In the genomic region with DNA sequence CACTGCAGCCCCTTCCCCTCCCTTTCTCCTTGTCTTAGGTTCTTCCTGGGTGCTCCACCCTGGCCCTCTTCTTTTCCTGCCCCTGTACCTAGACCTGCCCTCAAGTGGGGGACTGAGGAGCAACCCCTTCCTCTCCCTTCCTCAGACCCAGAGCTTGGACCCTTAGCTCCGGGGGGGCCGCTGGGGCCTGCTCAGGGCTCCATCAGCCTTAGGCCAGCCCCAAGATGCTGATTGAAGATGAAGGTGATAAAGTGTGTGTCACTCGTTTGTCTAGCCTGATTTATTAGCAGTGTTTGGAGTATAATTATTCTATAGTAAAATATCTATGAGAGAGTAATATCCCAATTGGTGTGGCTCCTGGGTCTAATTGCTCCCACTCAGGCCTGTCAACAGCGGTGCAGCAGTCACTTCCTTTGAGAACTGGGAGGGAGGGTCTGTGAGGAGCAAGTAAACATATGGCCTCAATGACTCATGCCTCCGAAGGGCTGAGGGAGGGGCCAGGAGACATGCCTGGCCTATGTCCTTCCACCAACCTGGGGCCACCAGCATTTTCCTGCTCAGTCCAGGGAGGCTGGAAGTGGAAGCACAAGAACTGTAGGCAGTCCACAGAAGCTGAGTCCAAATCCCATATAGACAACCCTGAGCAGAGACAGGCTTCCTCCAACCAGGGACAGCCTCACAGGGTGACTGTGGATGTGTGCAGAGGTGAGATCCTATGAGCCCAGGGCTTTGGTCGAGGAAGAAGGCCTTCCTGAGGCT, we compare ENCODE assay signal across 8 cellular contexts.
A peak's percentile ranks its signal among the peaks of the same experiment; 100 is the strongest.
DNase-seq lines count a peak whose midpoint lies in the region; ATAC-seq and TF ChIP-seq lines count a peak whose summit lies in the region.

No MANE protein-coding gene starts in this region.

- peaks cover 20% of the 10 kb centered on the region for H3K4me1 Mint-ChIP-seq in WTC11

- H3K4me1 ChIP-seq in IMR-90 (ENCODE audit: control insufficient read depth, insufficient read depth, low read length): peaks cover 8% of the 10 kb centered on the region
- peaks cover 4% of the 10 kb centered on the region for H3K4me1 ChIP-seq in vagina

- no peak overlapping the region for H3K18ac ChIP-seq in IMR-90 (ENCODE audit: low read depth, low read length)

- H3K27ac Mint-ChIP-seq in WTC11: peak overlapping the region; percentile 83

- peak overlapping the region in 1 of 2 experiments; percentile 37; a peak in 1 of 4 replicates for H4K8ac ChIP-seq in IMR-90 (ENCODE audit: low read depth in 2 of 2, low read length in 2 of 2)

- peak overlapping the region; percentile 25 for H2AK9ac ChIP-seq in IMR-90 (replicated peaks; ENCODE audit: low read depth, low read length, poor library complexity)

- H3K36me3 Mint-ChIP-seq in WTC11: no peaks in the 10 kb centered on the region

- H3K36me3 ChIP-seq in IMR-90 (ENCODE audit: control insufficient read depth, insufficient read depth, low read length): peaks cover 5% of the 10 kb centered on the region
- no peaks in the 10 kb centered on the region for H3K36me3 ChIP-seq in kidney epithelial cell (ENCODE audit: control insufficient read depth, insufficient read depth, low read length)
- H3K36me3 ChIP-seq in vagina: peaks cover 0 to 5% of the 10 kb centered on the region in 2 donors

- peak; percentile 66 for DNase-seq in IMR-90
- DNase-seq in WTC11 (ENCODE audit: low spot score): no peak
- peak; percentile 7 for DNase-seq in kidney epithelial cell (ENCODE audit: low read depth)
- no peak for DNase-seq in vagina (ENCODE audit: extremely low spot score in 2 of 2)
- DNase-seq in COLO829 (ENCODE audit: low spot score): no peak

- H3K9me3 Mint-ChIP-seq in WTC11: no peaks in the 10 kb centered on the region

- H3K27me3 Mint-ChIP-seq in WTC11 (ENCODE audit: low read depth): no peaks in the 10 kb centered on the region

- no CpG with 5 or more reads among the region's 6 CpGs for WGBS in IMR-90 (ENCODE audit: extremely low coverage in 2 of 2, insufficient read length in 1 of 2), 2 experiments

- no TSS peak for BruUV-seq in IMR-90 (replicated peaks; lab: Mats Ljungman, UMichigan)

- no peaks in the 10 kb centered on the region; the same call in 1 of the 2 replicates for H3K27me3 ChIP-seq in IMR-90 (ENCODE audit: control insufficient read depth, insufficient read depth, low read length)
- H3K27me3 ChIP-seq in kidney epithelial cell (ENCODE audit: control insufficient read depth, insufficient read depth, low read length): no peaks in the 10 kb centered on the region
- H3K27me3 ChIP-seq in vagina: no peaks in the 10 kb centered on the region

- H3K27ac ChIP-seq in C4-2B (peak overlapping the region; percentile 57), IMR-90 (ENCODE audit: insufficient read depth, low read length) (no peak overlapping the region), vagina (no peak overlapping the region)

- dilution Hi-C loops in IMR-90 (cut with HindIII; ENCODE audit: low sequenced_read_pairs, unreplicated experiment): no loop called here

- H3K9me1 ChIP-seq in IMR-90 (ENCODE audit: insufficient read depth, low read length): peaks cover 9% of the 10 kb centered on the region

- no peak overlapping the region for H2BK5ac ChIP-seq in IMR-90 (ENCODE audit: low read depth, low read length, poor library complexity, severe bottlenecking)

- peak overlapping the region; percentile 58; the same call in 1 of the 2 replicates for H4K91ac ChIP-seq in IMR-90 (ENCODE audit: insufficient read depth, low read depth, low read length)

- POLR2A ChIA-PET in IMR-90 (lab: Charles Lee; ENCODE audit: unreplicated experiment) (no interaction called here), WTC11 (lab: Charles Lee) (no interaction called here)

- no peak overlapping the region; the same call in 2 of the 3 replicates for H2BK15ac ChIP-seq in IMR-90 (ENCODE audit: low read depth, low read length)

- H3K4me2 ChIP-seq in IMR-90 (ENCODE audit: low read depth, low read length): no peak overlapping the region

- TF ChIP-seq CTCF in C4-2B (conservative IDR thresholded peaks at IDR 0.05) (no peak), IMR-90 (conservative IDR thresholded peaks at IDR 0.05; ENCODE audit: low read depth, low read length) (no peak), WTC11 (IDR thresholded peaks at IDR 0.05) (no peak), kidney epithelial cell (IDR thresholded peaks at IDR 0.05; ENCODE audit: insufficient read depth, low read length, poor library complexity, severe bottlenecking) (no peak), vagina (IDR thresholded peaks at IDR 0.05) (no peak)

- in situ Hi-C loops in IMR-90 (cut with MboI; ENCODE audit: low sequenced_read_pairs): no loop called here

- H3K23ac ChIP-seq in IMR-90 (ENCODE audit: low read depth, low read length): 0 out of 2 replicates have a peak overlapping the region, but pooled peaks have one; percentile 20

- H4K5ac ChIP-seq in IMR-90 (ENCODE audit: low read depth, low read length): 0 out of 2 replicates have a peak overlapping the region, but pooled peaks have one; percentile 0

- ATAC-seq in IMR-90 (ENCODE audit: low read depth) (peak; percentile 85), WTC11 (peak; percentile 71), GM21390 (IDR thresholded peaks at IDR 0.05; ENCODE audit: unreplicated experiment) (no peak), GM18505 (IDR thresholded peaks at IDR 0.05; ENCODE audit: unreplicated experiment) (no peak)

- intact Hi-C loops in IMR-90 (cut with micrococcal nuclease): no loop called here
- intact Hi-C loops in vagina (cut with DNase I): no loop called here

- H3K9ac ChIP-seq in IMR-90 (ENCODE audit: low read depth, low read length): no peak overlapping the region

- no peaks in the 10 kb centered on the region for H4K20me1 ChIP-seq in IMR-90 (ENCODE audit: insufficient read depth, low read length)

- TF ChIP-seq POLR2A in IMR-90 (IDR thresholded peaks at IDR 0.05; ENCODE audit: low read depth, low read length): no peak
- no peak for TF ChIP-seq POLR2A in vagina (IDR thresholded peaks at IDR 0.05)
- no peak for TF ChIP-seq POLR2A in GM18505 (IDR thresholded peaks at IDR 0.05; ENCODE audit: borderline replicate concordance, extremely low read depth, insufficient read depth, insufficient read length)

- H3K9me3 ChIP-seq in IMR-90 (ENCODE audit: control insufficient read depth, insufficient read depth, low read length): no peaks in the 10 kb centered on the region
- H3K9me3 ChIP-seq in vagina: no peaks in the 10 kb centered on the region

- H2BK20ac ChIP-seq in IMR-90 (ENCODE audit: low read depth, low read length): peak overlapping the region; percentile 28; the same call in 1 of the 2 replicates

- peak overlapping the region; percentile 59; the same call in 1 of the 2 replicates for H3K14ac ChIP-seq in IMR-90 (replicated peaks; ENCODE audit: low read depth, low read length)

- CTCF ChIA-PET in IMR-90 (lab: Yijun Ruan, JAX) (no interaction called here), WTC11 (lab: Charles Lee) (no interaction called here)

- TF ChIP-seq RAD21 in IMR-90 (IDR thresholded peaks at IDR 0.05; ENCODE audit: low read length): no peak

- peak overlapping the region; percentile 72 for H2AK5ac ChIP-seq in IMR-90 (ENCODE audit: low read depth, low read length)

- peak overlapping the region; percentile 43; the same call in 1 of the 2 replicates for H3K4ac ChIP-seq in IMR-90 (ENCODE audit: low read depth, low read length)

- peak overlapping the region; percentile 76 for H2AFZ ChIP-seq in IMR-90 (replicated peaks; ENCODE audit: low read length, poor library complexity)

- no peak overlapping the region for H3K4me3 ChIP-seq in IMR-90 (ENCODE audit: insufficient read depth, low read depth, low read length)
- H3K4me3 ChIP-seq in kidney epithelial cell (ENCODE audit: low read depth, low read length): no peak overlapping the region
- no peak overlapping the region for H3K4me3 ChIP-seq in vagina

- peaks cover 0 to 3% of the 10 kb centered on the region in 2 experiments; a peak in 1 of 4 replicates for H3K79me1 ChIP-seq in IMR-90 (ENCODE audit: low read depth in 1 of 2, low read length in 2 of 2)

- H3K4me3 Mint-ChIP-seq in WTC11: no peak overlapping the region

- no peak overlapping the region for H2BK120ac ChIP-seq in IMR-90 (ENCODE audit: low read depth, low read length)

- no peak overlapping the region for H3K56ac ChIP-seq in IMR-90 (ENCODE audit: extremely low read depth, insufficient read depth, low read length)

TF ChIP-seq in IMR-90, 13 proteins besides CTCF, POLR2A, EP300 and RAD21 (continues in another document):
- TF ChIP-seq CEBPB (IDR thresholded peaks at IDR 0.05; ENCODE audit: low read depth, low read length) (no peak), CHD1 (IDR thresholded peaks at IDR 0.05; ENCODE audit: low read depth, low read length) (no peak), FOS (IDR thresholded peaks at IDR 0.05; ENCODE audit: low read depth, low read length) (no peak), MXI1 (IDR thresholded peaks at IDR 0.05; ENCODE audit: borderline replicate concordance, low read depth, low read length) (no peak), BHLHE40 (IDR thresholded peaks at IDR 0.05; ENCODE audit: low read depth, low read length) (no peak), RCOR1 (IDR thresholded peaks at IDR 0.05; ENCODE audit: insufficient replicate concordance, low read length) (no peak)
- TF ChIP-seq, protein P1, sequence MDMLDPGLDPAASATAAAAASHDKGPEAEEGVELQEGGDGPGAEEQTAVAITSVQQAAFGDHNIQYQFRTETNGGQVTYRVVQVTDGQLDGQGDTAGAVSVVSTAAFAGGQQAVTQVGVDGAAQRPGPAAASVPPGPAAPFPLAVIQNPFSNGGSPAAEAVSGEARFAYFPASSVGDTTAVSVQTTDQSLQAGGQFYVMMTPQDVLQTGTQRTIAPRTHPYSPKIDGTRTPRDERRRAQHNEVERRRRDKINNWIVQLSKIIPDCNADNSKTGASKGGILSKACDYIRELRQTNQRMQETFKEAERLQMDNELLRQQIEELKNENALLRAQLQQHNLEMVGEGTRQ (IDR thresholded peaks at IDR 0.05; ENCODE audit: low read depth, low read length): no peak

TF ChIP-seq in WTC11, 78 proteins besides CTCF, POLR2A, EP300 and RAD21 (continues in another document):
- TF ChIP-seq, protein P2, sequence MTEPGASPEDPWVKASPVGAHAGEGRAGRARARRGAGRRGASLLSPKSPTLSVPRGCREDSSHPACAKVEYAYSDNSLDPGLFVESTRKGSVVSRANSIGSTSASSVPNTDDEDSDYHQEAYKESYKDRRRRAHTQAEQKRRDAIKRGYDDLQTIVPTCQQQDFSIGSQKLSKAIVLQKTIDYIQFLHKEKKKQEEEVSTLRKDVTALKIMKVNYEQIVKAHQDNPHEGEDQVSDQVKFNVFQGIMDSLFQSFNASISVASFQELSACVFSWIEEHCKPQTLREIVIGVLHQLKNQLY (CRISPR knock-in tag; IDR thresholded peaks at IDR 0.05): no peak
- TF ChIP-seq ZBTB21 (CRISPR knock-in tag; IDR thresholded peaks at IDR 0.05; ENCODE audit: borderline replicate concordance) (no peak), ZNF317 (CRISPR knock-in tag; IDR thresholded peaks at IDR 0.05; ENCODE audit: borderline replicate concordance, low read depth) (no peak)
- TF ChIP-seq, protein P3, sequence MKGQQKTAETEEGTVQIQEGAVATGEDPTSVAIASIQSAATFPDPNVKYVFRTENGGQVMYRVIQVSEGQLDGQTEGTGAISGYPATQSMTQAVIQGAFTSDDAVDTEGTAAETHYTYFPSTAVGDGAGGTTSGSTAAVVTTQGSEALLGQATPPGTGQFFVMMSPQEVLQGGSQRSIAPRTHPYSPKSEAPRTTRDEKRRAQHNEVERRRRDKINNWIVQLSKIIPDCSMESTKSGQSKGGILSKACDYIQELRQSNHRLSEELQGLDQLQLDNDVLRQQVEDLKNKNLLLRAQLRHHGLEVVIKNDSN (CRISPR knock-in tag; IDR thresholded peaks at IDR 0.05): no peak

Comparison
In these comparisons a context has a peak if more than half of its experiments do, and no peak if none do; other contexts are left out.
1. ATAC-seq: peak in IMR-90 (single experiment) and WTC11 (single experiment); none in GM21390 (single experiment) and GM18505 (single experiment).
2. DNase-seq: peak in IMR-90 (single experiment) and kidney epithelial cell (single experiment); none in WTC11 (single experiment), vagina (0 of 2) and COLO829 (single experiment).